Comparison of ENCODE assay signal across 15 cellular contexts in the genomic region with DNA sequence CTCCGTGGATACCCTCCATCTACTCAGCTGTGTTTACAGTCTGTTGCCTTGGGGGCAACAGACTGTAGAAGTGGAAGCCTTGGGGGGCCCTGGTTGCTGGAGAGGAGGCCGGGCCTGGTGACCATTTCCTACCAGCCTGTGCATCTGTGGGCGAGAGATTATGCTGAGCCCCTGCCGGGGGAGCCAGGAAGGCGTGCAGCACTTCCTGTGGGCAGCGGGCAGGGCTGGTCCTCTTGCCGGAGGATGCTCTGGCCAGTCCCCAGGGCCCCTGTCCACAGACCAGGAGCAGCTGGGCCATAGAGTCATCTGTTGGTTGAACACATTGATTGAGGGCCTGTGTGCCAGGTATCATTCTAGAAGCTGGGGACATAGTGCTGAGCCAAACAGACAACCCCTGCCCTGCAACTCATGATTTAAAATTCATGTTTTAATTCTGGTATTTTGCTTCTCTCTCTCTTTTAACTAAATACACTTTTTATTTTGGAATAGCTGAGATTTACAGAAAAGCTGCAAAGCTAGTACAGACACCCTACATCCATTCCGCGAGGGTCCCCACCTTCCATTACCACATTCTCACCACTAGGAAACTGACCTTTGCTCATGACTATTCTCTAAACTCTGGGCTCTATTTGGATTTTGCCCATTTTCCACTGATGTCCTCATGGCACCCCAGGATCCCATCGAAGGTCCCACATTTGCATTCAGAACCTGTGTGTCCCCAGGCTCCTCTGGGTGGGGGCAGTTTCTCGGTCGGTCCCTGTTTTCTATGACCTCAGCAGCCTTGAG. TPM values are rescaled to one million over a fixed set of nuclear protein-coding genes. Genes with fewer than 3 reads are reported as not detected.
A peak's percentile ranks its signal among the peaks of the same experiment; 100 is the strongest.
DNase-seq lines count a peak whose midpoint lies in the region; ATAC-seq, FAIRE-seq and TF ChIP-seq lines count a peak whose summit lies in the region.
"Had no signal": no experiment of that assay in that cellular context is flagged by ENCODE, and none has a peak within 500 bp of the region (broad histone marks: within the 10 kb centered on the region; RNA-seq: fewer than 3 reads in every experiment).

No MANE protein-coding gene starts in this region.

- no peak overlapping the region for H3K4me3 ChIP-seq in OCI-LY7 (ENCODE audit: low read depth, low read length, poor library complexity, severe bottlenecking)
- H3K4me3 ChIP-seq: mucosa of descending colon, SJSA1 had no signal

- H3K27ac Mint-ChIP-seq in activated B cell treated with CpG ODN at 0.5 μM for 24 hours (peak overlapping the region; percentile 63), glutamatergic neuron (ENCODE audit: unreplicated experiment) (peak overlapping the region; percentile 68), osteocyte (ENCODE audit: unreplicated experiment) (peak overlapping the region; percentile 16)
- H3K27ac Mint-ChIP-seq: activated naive CD8-positive, alpha-beta T cell treated with anti-CD3 and anti-CD28 coated beads, Interleukin-2, amount 50 U/mL, for 24 hours; activated T-cell treated with anti-CD3 and anti-CD28 coated beads, Interleukin-2, amount 50 U/mL, for 72 hours had no signal

- H3K9me2 ChIP-seq in OCI-LY7 (ENCODE audit: insufficient read depth, low read length) = no peaks in the 10 kb centered on the region

- CTCF ChIA-PET in activated B cell treated with CpG ODN at 0.5 μM for 24 hours (lab: Charles Lee) (interaction anchor here (1.0 to 1.9 kb wide), 3 partner anchors 73 to 129 kb away, joined by 3 to 5 read pairs (median 3); partner anchors contain the start of gene DUSP1), OCI-LY7 (lab: Charles Lee; ENCODE audit: unreplicated experiment) (no interaction called here)

- DNase-seq in GM19239 (ENCODE audit: insufficient read length, low spot score) (no peak), activated B cell treated with CpG ODN at 0.5 μM for 24 hours (no peak), glutamatergic neuron (peak; percentile 55), osteocyte (ENCODE audit: extremely low spot score, unreplicated experiment) (no peak), globus pallidus (ENCODE audit: low spot score) (no peak), OCI-LY7 (ENCODE audit: low spot score) (no peak)
- DNase-seq: activated CD4-positive, alpha-beta T cell treated with anti-CD3 and anti-CD28 coated beads, Interleukin-2, amount 50 U/mL, for 48 hours; activated naive CD8-positive, alpha-beta T cell treated with anti-CD3 and anti-CD28 coated beads, Interleukin-2, amount 50 U/mL, for 24 hours; activated T-cell treated with anti-CD3 and anti-CD28 coated beads, Interleukin-2, amount 50 U/mL, for 72 hours had no signal

- no peak for TF ChIP-seq CTCF in activated B cell treated with CpG ODN at 0.5 μM for 24 hours (IDR thresholded peaks at IDR 0.05)
- TF ChIP-seq CTCF in glutamatergic neuron (IDR thresholded peaks at IDR 0.05; ENCODE audit: partially characterized antibody, unreplicated experiment) = peak; percentile 47
- no peak for TF ChIP-seq CTCF in osteocyte (IDR thresholded peaks at IDR 0.05)
- TF ChIP-seq CTCF in OCI-LY7 (conservative IDR thresholded peaks at IDR 0.05; ENCODE audit: low read length) = no peak

- H4K20me1 ChIP-seq in OCI-LY7 (ENCODE audit: insufficient read depth, low read length) = peaks cover 10% of the 10 kb centered on the region

- H3K9me3 Mint-ChIP-seq in activated B cell treated with CpG ODN at 0.5 μM for 24 hours = no peaks in the 10 kb centered on the region
- peaks cover 5% of the 10 kb centered on the region for H3K9me3 Mint-ChIP-seq in glutamatergic neuron (ENCODE audit: unreplicated experiment)
- H3K9me3 Mint-ChIP-seq in osteocyte (ENCODE audit: unreplicated experiment) = no peaks in the 10 kb centered on the region
- H3K9me3 Mint-ChIP-seq: activated naive CD8-positive, alpha-beta T cell treated with anti-CD3 and anti-CD28 coated beads, Interleukin-2, amount 50 U/mL, for 24 hours; activated T-cell treated with anti-CD3 and anti-CD28 coated beads, Interleukin-2, amount 50 U/mL, for 72 hours; central memory CD8-positive, alpha-beta T cell had no signal

- intact Hi-C loops in activated B cell treated with CpG ODN at 0.5 μM for 24 hours (cut with micrococcal nuclease) (no loop called here), OCI-LY7 (cut with micrococcal nuclease; ENCODE audit: unreplicated experiment) (no loop called here)

- peaks cover 20% of the 10 kb centered on the region for H3K4me1 ChIP-seq in OCI-LY7 (ENCODE audit: insufficient read depth, low read length, poor library complexity, severe bottlenecking)

- H3K4me2 ChIP-seq in OCI-LY7 (ENCODE audit: low read length) = no peak overlapping the region

- H3K27me3 Mint-ChIP-seq in activated B cell treated with CpG ODN at 0.5 μM for 24 hours (no peaks in the 10 kb centered on the region), glutamatergic neuron (ENCODE audit: unreplicated experiment) (peaks cover 5% of the 10 kb centered on the region), osteocyte (ENCODE audit: unreplicated experiment) (no peaks in the 10 kb centered on the region)
- H3K27me3 Mint-ChIP-seq: activated naive CD8-positive, alpha-beta T cell treated with anti-CD3 and anti-CD28 coated beads, Interleukin-2, amount 50 U/mL, for 24 hours; central memory CD8-positive, alpha-beta T cell had no signal

- H3K79me2 ChIP-seq in OCI-LY7 (ENCODE audit: insufficient read depth, low read depth, low read length) = peaks cover 86% of the 10 kb centered on the region

- BruUV-seq in OCI-LY7 (replicated peaks; lab: Mats Ljungman, UMichigan) = no TSS peak

- H3K4me1 Mint-ChIP-seq in activated B cell treated with CpG ODN at 0.5 μM for 24 hours (peaks cover 77% of the 10 kb centered on the region), glutamatergic neuron (ENCODE audit: low read depth, unreplicated experiment) (peaks cover 36% of the 10 kb centered on the region), osteocyte (ENCODE audit: unreplicated experiment) (peaks cover 32% of the 10 kb centered on the region)

- H3K36me3 ChIP-seq in OCI-LY7 (ENCODE audit: insufficient read depth, low read length) = peaks cover 60% of the 10 kb centered on the region

- H2AFZ ChIP-seq in OCI-LY7 (ENCODE audit: low read length) = no peak overlapping the region

- H3K4me3 Mint-ChIP-seq in activated B cell treated with CpG ODN at 0.5 μM for 24 hours = no peak overlapping the region
- no peak overlapping the region for H3K4me3 Mint-ChIP-seq in glutamatergic neuron (ENCODE audit: unreplicated experiment)
- H3K4me3 Mint-ChIP-seq in osteocyte (ENCODE audit: unreplicated experiment) = no peak overlapping the region
- H3K4me3 Mint-ChIP-seq: activated naive CD8-positive, alpha-beta T cell treated with anti-CD3 and anti-CD28 coated beads, Interleukin-2, amount 50 U/mL, for 24 hours; activated T-cell treated with anti-CD3 and anti-CD28 coated beads, Interleukin-2, amount 50 U/mL, for 72 hours; central memory CD8-positive, alpha-beta T cell had no signal

- no peak for ATAC-seq in activated B cell treated with CpG ODN at 0.5 μM for 24 hours (ENCODE audit: low read depth)
- ATAC-seq in GM18907 (IDR thresholded peaks at IDR 0.05; ENCODE audit: unreplicated experiment) = no peak
- no peak for ATAC-seq in GM21619 (IDR thresholded peaks at IDR 0.05; ENCODE audit: unreplicated experiment)
- ATAC-seq: activated naive CD8-positive, alpha-beta T cell treated with anti-CD3 and anti-CD28 coated beads, Interleukin-2, amount 50 U/mL, for 24 hours; activated T-cell treated with anti-CD3 and anti-CD28 coated beads, Interleukin-2, amount 50 U/mL, for 72 hours had no signal

- POLR2A ChIA-PET in activated B cell treated with CpG ODN at 0.5 μM for 24 hours (lab: Charles Lee) (interaction anchor here (0.8 to 1.1 kb wide), 2 partner anchors 73 to 78 kb away, joined by 3 to 10 read pairs; no protein-coding TSS in a partner anchor), OCI-LY7 (lab: Charles Lee) (no interaction called here)

- H3K36me3 Mint-ChIP-seq in activated B cell treated with CpG ODN at 0.5 μM for 24 hours (ENCODE audit: low read depth) = peaks cover 38% of the 10 kb centered on the region
- no peaks in the 10 kb centered on the region for H3K36me3 Mint-ChIP-seq in glutamatergic neuron (ENCODE audit: unreplicated experiment)
- H3K36me3 Mint-ChIP-seq in osteocyte (ENCODE audit: unreplicated experiment) = peaks cover 2% of the 10 kb centered on the region

- no peak overlapping the region for H3K27ac ChIP-seq in OCI-LY7 (ENCODE audit: low read depth, low read length, poor library complexity, severe bottlenecking)
- H3K27ac ChIP-seq: SJSA1 had no signal

- H3K9me3 ChIP-seq in OCI-LY7 (ENCODE audit: low read length) = no peaks in the 10 kb centered on the region
- H3K9me3 ChIP-seq: mucosa of descending colon, SJSA1 had no signal

- peak; percentile 18 for FAIRE-seq in GM19239 (lab: Jason Lieb, UNC)
- FAIRE-seq: D721Med had no signal

RNA-seq across cellular contexts. Expression of gene ERGIC1, which starts 11.3 kb away (rescaled TPM):
- 69.6 and 72.5 TPM in 2 replicates for total RNA-seq in activated B cell treated with CpG ODN at 0.5 μM for 24 hours
- 76.2 TPM for total RNA-seq in glutamatergic neuron (ENCODE audit: unreplicated experiment)
- 174 and 175 TPM in 2 replicates for total RNA-seq in osteocyte
- 101 and 125 TPM in 2 replicates for total RNA-seq in OCI-LY7 (2014; rRNA removed; shearing (Covaris generic))
- total RNA-seq in OCI-LY7 (2022) = 178 and 201 TPM in 2 replicates

Comparison
In these comparisons a context has a peak if more than half of its experiments do, and no peak if none do; other contexts are left out.
1. H3K27ac Mint-ChIP-seq: peak in every context shown above with its lines; median percentile 68 in glutamatergic neuron; 63 in activated B cell treated with CpG ODN at 0.5 μM for 24 hours; 16 in osteocyte.